Comparison of ENCODE assay signal across 16 cellular contexts in genomic region chr16:28092721-28093382, GRCh38. TPM values are rescaled to one million over a fixed set of nuclear protein-coding genes. Genes with fewer than 3 reads are reported as not detected.
DNase-seq lines count a peak whose midpoint lies in the region; ATAC-seq and TF ChIP-seq lines count a peak whose summit lies in the region.
"Had no signal": no experiment of that assay in that cellular context is flagged by ENCODE, and none has a peak within 500 bp of the region (broad histone marks: within the 10 kb centered on the region; RNA-seq: fewer than 3 reads in every experiment).

No MANE protein-coding gene starts in this region.

- intact Hi-C loops in breast epithelium (cut with DNase I; ENCODE audit: low total_unique reads) = no loop called here
- intact Hi-C loops in MCF 10A (cut with micrococcal nuclease) = no loop called here
- intact Hi-C loops in mammary epithelial cell (cut with micrococcal nuclease) = loop anchor here (5.0 kb wide), 1 partner anchor 124 kb away; no protein-coding TSS in a partner anchor
- intact Hi-C loops in lower lobe of right lung (cut with DNase I) = no loop called here
- intact Hi-C loops in aorta (cut with DNase I) = no loop called here

- H3K4me3 ChIP-seq in breast epithelium (no peak overlapping the region), mammary epithelial cell (replicated peaks in 1 of 3; ENCODE audit: insufficient read depth in 1 of 3, low read depth in 2 of 3, low read length in 3 of 3) (no peak overlapping the region), lower lobe of right lung (no peak overlapping the region), aorta (ENCODE audit: low read length in 2 of 2) (no peak overlapping the region)
- H3K4me3 ChIP-seq: mucosa of descending colon, prostate gland had no signal

- H2AFZ ChIP-seq in mammary epithelial cell (ENCODE audit: low read depth, low read length) = peak overlapping the region; percentile 11

- H3K9me3 ChIP-seq in breast epithelium (no peaks in the 10 kb centered on the region), mammary epithelial cell (replicated peaks; ENCODE audit: insufficient read depth, low read length) (no peaks in the 10 kb centered on the region), lower lobe of right lung (no peaks in the 10 kb centered on the region), aorta (ENCODE audit: control insufficient read depth, low read length) (no peaks in the 10 kb centered on the region)
- H3K9me3 ChIP-seq: mucosa of descending colon, prostate gland had no signal

- H3K79me2 ChIP-seq in mammary epithelial cell (ENCODE audit: insufficient read depth, low read length) = peaks cover 3% of the 10 kb centered on the region

- H3K4me1 Mint-ChIP-seq in MCF 10A (ENCODE audit: insufficient read depth, unreplicated experiment) = no peaks in the 10 kb centered on the region

- in situ Hi-C loops in mammary epithelial cell (cut with MboI; ENCODE audit: low sequenced_read_pairs in 2 of 2) = no loop called here

- DNase-seq in breast epithelium (ENCODE audit: low spot score in 2 of 2) (no peak), MCF 10A (ENCODE audit: unreplicated experiment) (no peak), mammary epithelial cell (peak; percentile 57), lower lobe of right lung (peak; percentile 61), aorta (peak; percentile 17 to 49), cerebellar cortex (ENCODE audit: low spot score) (no peak), NCI-H226 (no peak)
- DNase-seq: activated T-cell treated with anti-CD3 and anti-CD28 coated beads, Interleukin-2, amount 50 U/mL, for 1 hour; amygdala; NCI-H446 treated with DMSO at 0.1 percent for 48 hours; OCI-M1 had no signal

- TF ChIP-seq CTCF in breast epithelium (IDR thresholded peaks at IDR 0.05) (no peak), MCF 10A (IDR thresholded peaks at IDR 0.05; ENCODE audit: unreplicated experiment) (no peak), mammary epithelial cell (conservative IDR thresholded peaks at IDR 0.05 in 1 of 2, IDR thresholded peaks at IDR 0.05 in 1 of 2; ENCODE audit: extremely low read depth in 1 of 2, insufficient read depth in 1 of 2, low read depth in 1 of 2, low read length in 2 of 2) (no peak), lower lobe of right lung (IDR thresholded peaks at IDR 0.05) (no peak)

- dilution Hi-C loops in mammary epithelial cell (cut with HindIII; ENCODE audit: low sequenced_read_pairs) = no loop called here

- H3K27me3 Mint-ChIP-seq in MCF 10A (ENCODE audit: insufficient read depth, unreplicated experiment) = no peaks in the 10 kb centered on the region

- H3K36me3 Mint-ChIP-seq in MCF 10A (ENCODE audit: insufficient read depth, unreplicated experiment) = peaks cover 48% of the 10 kb centered on the region

- H3K27ac ChIP-seq in breast epithelium (peak overlapping the region; percentile 38 to 40), mammary epithelial cell (ENCODE audit: insufficient read depth, low read depth, low read length) (peak overlapping the region; percentile 3), lower lobe of right lung (peak overlapping the region; percentile 71), aorta (ENCODE audit: low read depth in 1 of 2, low read length in 2 of 2) (no peak overlapping the region)
- H3K27ac ChIP-seq: prostate gland had no signal

- H3K27ac Mint-ChIP-seq in MCF 10A (ENCODE audit: low read depth, unreplicated experiment) = no peak overlapping the region

- no peaks in the 10 kb centered on the region for H3K9me3 Mint-ChIP-seq in MCF 10A (ENCODE audit: unreplicated experiment)

- H3K4me3 Mint-ChIP-seq in MCF 10A (ENCODE audit: unreplicated experiment) = no peak overlapping the region

- CTCF ChIA-PET in MCF 10A (lab: Yijun Ruan, JAX) (interaction anchor here (2.0 kb wide), 1 partner anchor 22 kb away, joined by 10 read pairs; no protein-coding TSS in a partner anchor), mammary epithelial cell (lab: Charles Lee; ENCODE audit: low non-redundant PET) (no interaction called here)

- no peaks in the 10 kb centered on the region for H3K4me1 ChIP-seq in breast epithelium
- H3K4me1 ChIP-seq in mammary epithelial cell (ENCODE audit: insufficient read depth, low read length) = peaks cover 8% of the 10 kb centered on the region
- H3K4me1 ChIP-seq in lower lobe of right lung = no peaks in the 10 kb centered on the region
- H3K4me1 ChIP-seq in aorta (ENCODE audit: control insufficient read depth in 1 of 2, insufficient read depth in 2 of 2, low read length in 2 of 2) = no peaks in the 10 kb centered on the region
- H3K4me1 ChIP-seq: prostate gland had no signal

- no peak for TF ChIP-seq POLR2A in breast epithelium (IDR thresholded peaks at IDR 0.05)

- H3K36me3 ChIP-seq in breast epithelium (no peaks in the 10 kb centered on the region), mammary epithelial cell (ENCODE audit: insufficient read depth, low read length) (no peaks in the 10 kb centered on the region), lower lobe of right lung (peaks cover 16% of the 10 kb centered on the region), aorta (ENCODE audit: control insufficient read depth in 1 of 2, insufficient read depth in 2 of 2, low read length in 1 of 2) (no peaks in the 10 kb centered on the region)
- H3K36me3 ChIP-seq: prostate gland had no signal

- POLR2A ChIA-PET in MCF 10A (lab: Yijun Ruan, JAX) = no interaction called here

- no peaks in the 10 kb centered on the region for H4K20me1 ChIP-seq in mammary epithelial cell (ENCODE audit: insufficient read depth, low read length)

- H3K4me2 ChIP-seq in mammary epithelial cell (ENCODE audit: insufficient read depth, low read depth, low read length) = peak overlapping the region; percentile 13

- no peaks in the 10 kb centered on the region for H3K27me3 ChIP-seq in breast epithelium
- no peaks in the 10 kb centered on the region for H3K27me3 ChIP-seq in mammary epithelial cell (ENCODE audit: insufficient read depth, low read length)
- no peaks in the 10 kb centered on the region for H3K27me3 ChIP-seq in lower lobe of right lung (ENCODE audit: low read depth)
- no peaks in the 10 kb centered on the region for H3K27me3 ChIP-seq in aorta (ENCODE audit: control insufficient read depth in 1 of 2, insufficient read depth in 2 of 2, low read length in 1 of 2)

- ATAC-seq in lower lobe of right lung (peak; percentile 75 to 83), aorta (ENCODE audit: low FRiP score) (no peak), HG03457 (IDR thresholded peaks at IDR 0.05; ENCODE audit: unreplicated experiment) (no peak)
- ATAC-seq: mucosa of descending colon had no signal

- H3K9ac ChIP-seq in mammary epithelial cell (ENCODE audit: insufficient read depth, low read length) = no peak overlapping the region

- 9% methylated on average over 11 of the region's 17 CpGs for WGBS in mammary epithelial cell (ENCODE audit: low coverage, missing lambda C conversion rate)
- 83 to 84% methylated on average over 17 of the region's 17 CpGs for WGBS in aorta, 2 donors

- BruUV-seq in MCF 10A (replicated peaks; lab: Mats Ljungman, UMichigan) (no TSS peak), mammary epithelial cell (replicated peaks; lab: Mats Ljungman, UMichigan) (no TSS peak)

RNA-seq across cellular contexts. Expression of gene GSG1L, which starts 29.3 kb away (rescaled TPM):
- not detected for total RNA-seq in breast epithelium
- total RNA-seq in MCF 10A (2022) = not detected in 2 replicates
- total RNA-seq in mammary epithelial cell = not detected
- not detected for polyA plus RNA-seq in mammary epithelial cell
- not detected for polyA minus RNA-seq in mammary epithelial cell
- total RNA-seq in lower lobe of right lung = 0.30 TPM
- 10 to 100 TPM in 1 of 2 donors, 1 to 10 TPM in 1; 1.6 to 10.6 TPM for total RNA-seq in aorta
- polyA plus RNA-seq in aorta = 10 to 100 TPM in 1 of 2 donors, 1 to 10 TPM in 1; 3.8 to 22.2 TPM
- total RNA-seq: dermis microvascular lymphatic vessel endothelial cell, HT-29 had no signal

Comparison
In these comparisons a context has a peak if more than half of its experiments do, and no peak if none do; other contexts are left out.
1. DNase-seq: peak in mammary epithelial cell (single experiment), lower lobe of right lung (single experiment) and aorta (2 of 2); none in breast epithelium (0 of 2), MCF 10A (single experiment), cerebellar cortex (single experiment) and NCI-H226 (single experiment).
2. H3K27ac ChIP-seq: peak in breast epithelium (2 of 2), mammary epithelial cell (single experiment) and lower lobe of right lung (single experiment); none in aorta (0 of 2).
3. ATAC-seq: peak in lower lobe of right lung (2 of 2); none in aorta (single experiment) and HG03457 (single experiment).